In the genomic region with DNA sequence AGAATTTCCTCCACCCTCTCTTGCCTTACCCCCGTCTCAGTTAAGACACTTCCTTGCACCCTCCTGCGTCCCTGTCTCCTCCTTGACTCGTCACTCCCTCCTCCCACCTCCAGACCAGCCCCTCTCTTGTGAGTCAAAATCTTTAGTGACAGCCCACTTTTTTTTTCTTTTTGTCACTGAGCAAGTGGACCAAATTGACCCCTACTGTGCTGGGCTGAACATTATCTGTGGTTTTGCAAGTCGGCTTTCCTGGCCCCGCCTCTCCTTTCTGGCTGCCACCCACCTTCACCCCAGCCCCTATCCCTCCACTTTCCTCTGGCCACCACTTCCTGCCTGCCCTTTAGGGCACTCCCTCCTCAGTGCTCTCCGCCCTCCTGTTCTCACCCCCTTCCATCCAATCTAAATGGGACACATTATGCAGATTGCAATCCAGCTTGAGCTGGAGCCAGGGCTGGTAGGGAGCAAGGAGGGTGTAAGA, we compare ENCODE assay signal across 1 cellular context.
TF ChIP-seq lines count a peak whose summit lies in the region.

A gene (minus strand): TSS at position 47 of the 478 bp plus-strand sequence. CDS start 246 bp downstream, outside the sequence.

TF ChIP-seq in K562, 482 proteins besides CTCF, POLR2A, EP300 and RAD21 (continued from another document and continues in another):
- TF ChIP-seq, protein P1, sequence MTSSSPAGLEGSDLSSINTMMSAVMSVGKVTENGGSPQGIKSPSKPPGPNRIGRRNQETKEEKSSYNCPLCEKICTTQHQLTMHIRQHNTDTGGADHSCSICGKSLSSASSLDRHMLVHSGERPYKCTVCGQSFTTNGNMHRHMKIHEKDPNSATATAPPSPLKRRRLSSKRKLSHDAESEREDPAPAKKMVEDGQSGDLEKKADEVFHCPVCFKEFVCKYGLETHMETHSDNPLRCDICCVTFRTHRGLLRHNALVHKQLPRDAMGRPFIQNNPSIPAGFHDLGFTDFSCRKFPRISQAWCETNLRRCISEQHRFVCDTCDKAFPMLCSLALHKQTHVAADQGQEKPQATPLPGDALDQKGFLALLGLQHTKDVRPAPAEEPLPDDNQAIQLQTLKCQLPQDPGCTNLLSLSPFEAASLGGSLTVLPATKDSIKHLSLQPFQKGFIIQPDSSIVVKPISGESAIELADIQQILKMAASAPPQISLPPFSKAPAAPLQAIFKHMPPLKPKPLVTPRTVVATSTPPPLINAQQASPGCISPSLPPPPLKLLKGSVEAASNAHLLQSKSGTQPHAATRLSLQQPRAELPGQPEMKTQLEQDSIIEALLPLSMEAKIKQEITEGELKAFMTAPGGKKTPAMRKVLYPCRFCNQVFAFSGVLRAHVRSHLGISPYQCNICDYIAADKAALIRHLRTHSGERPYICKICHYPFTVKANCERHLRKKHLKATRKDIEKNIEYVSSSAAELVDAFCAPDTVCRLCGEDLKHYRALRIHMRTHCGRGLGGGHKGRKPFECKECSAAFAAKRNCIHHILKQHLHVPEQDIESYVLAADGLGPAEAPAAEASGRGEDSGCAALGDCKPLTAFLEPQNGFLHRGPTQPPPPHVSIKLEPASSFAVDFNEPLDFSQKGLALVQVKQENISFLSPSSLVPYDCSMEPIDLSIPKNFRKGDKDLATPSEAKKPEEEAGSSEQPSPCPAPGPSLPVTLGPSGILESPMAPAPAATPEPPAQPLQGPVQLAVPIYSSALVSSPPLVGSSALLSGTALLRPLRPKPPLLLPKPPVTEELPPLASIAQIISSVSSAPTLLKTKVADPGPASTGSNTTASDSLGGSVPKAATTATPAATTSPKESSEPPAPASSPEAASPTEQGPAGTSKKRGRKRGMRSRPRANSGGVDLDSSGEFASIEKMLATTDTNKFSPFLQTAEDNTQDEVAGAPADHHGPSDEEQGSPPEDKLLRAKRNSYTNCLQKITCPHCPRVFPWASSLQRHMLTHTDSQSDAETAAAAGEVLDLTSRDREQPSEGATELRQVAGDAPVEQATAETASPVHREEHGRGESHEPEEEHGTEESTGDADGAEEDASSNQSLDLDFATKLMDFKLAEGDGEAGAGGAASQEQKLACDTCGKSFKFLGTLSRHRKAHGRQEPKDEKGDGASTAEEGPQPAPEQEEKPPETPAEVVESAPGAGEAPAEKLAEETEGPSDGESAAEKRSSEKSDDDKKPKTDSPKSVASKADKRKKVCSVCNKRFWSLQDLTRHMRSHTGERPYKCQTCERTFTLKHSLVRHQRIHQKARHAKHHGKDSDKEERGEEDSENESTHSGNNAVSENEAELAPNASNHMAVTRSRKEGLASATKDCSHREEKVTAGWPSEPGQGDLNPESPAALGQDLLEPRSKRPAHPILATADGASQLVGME (CRISPR knock-in tag; IDR thresholded peaks at IDR 0.05), result no peak
- TF ChIP-seq PURB (CRISPR knock-in tag; IDR thresholded peaks at IDR 0.05; ENCODE audit: low read depth), result no peak
- no peak for TF ChIP-seq NFE2L1 (tag; IDR thresholded peaks at IDR 0.05; ENCODE audit: borderline replicate concordance, low read depth)
- no peak for TF ChIP-seq JUNB (CRISPR knock-in tag; conservative IDR thresholded peaks at IDR 0.05)
- TF ChIP-seq, protein P2, sequence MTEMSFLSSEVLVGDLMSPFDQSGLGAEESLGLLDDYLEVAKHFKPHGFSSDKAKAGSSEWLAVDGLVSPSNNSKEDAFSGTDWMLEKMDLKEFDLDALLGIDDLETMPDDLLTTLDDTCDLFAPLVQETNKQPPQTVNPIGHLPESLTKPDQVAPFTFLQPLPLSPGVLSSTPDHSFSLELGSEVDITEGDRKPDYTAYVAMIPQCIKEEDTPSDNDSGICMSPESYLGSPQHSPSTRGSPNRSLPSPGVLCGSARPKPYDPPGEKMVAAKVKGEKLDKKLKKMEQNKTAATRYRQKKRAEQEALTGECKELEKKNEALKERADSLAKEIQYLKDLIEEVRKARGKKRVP (CRISPR knock-in tag; IDR thresholded peaks at IDR 0.05), result no peak
- TF ChIP-seq, protein P3, sequence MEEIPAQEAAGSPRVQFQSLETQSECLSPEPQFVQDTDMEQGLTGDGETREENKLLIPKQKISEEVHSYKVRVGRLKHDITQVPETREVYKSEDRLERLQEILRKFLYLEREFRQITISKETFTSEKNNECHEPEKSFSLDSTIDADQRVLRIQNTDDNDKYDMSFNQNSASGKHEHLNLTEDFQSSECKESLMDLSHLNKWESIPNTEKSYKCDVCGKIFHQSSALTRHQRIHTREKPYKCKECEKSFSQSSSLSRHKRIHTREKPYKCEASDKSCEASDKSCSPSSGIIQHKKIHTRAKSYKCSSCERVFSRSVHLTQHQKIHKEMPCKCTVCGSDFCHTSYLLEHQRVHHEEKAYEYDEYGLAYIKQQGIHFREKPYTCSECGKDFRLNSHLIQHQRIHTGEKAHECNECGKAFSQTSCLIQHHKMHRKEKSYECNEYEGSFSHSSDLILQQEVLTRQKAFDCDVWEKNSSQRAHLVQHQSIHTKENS (CRISPR knock-in tag; IDR thresholded peaks at IDR 0.05), result no peak
- TF ChIP-seq, protein P4, sequence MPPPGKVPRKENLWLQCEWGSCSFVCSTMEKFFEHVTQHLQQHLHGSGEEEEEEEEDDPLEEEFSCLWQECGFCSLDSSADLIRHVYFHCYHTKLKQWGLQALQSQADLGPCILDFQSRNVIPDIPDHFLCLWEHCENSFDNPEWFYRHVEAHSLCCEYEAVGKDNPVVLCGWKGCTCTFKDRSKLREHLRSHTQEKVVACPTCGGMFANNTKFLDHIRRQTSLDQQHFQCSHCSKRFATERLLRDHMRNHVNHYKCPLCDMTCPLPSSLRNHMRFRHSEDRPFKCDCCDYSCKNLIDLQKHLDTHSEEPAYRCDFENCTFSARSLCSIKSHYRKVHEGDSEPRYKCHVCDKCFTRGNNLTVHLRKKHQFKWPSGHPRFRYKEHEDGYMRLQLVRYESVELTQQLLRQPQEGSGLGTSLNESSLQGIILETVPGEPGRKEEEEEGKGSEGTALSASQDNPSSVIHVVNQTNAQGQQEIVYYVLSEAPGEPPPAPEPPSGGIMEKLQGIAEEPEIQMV (tag; conservative IDR thresholded peaks at IDR 0.05; ENCODE audit: low read depth), result no peak
- TF ChIP-seq TCF3 (CRISPR knock-in tag; IDR thresholded peaks at IDR 0.05), result peak; percentile 42; the same call in 1 of the 2 replicates
- TF ChIP-seq, protein P5, sequence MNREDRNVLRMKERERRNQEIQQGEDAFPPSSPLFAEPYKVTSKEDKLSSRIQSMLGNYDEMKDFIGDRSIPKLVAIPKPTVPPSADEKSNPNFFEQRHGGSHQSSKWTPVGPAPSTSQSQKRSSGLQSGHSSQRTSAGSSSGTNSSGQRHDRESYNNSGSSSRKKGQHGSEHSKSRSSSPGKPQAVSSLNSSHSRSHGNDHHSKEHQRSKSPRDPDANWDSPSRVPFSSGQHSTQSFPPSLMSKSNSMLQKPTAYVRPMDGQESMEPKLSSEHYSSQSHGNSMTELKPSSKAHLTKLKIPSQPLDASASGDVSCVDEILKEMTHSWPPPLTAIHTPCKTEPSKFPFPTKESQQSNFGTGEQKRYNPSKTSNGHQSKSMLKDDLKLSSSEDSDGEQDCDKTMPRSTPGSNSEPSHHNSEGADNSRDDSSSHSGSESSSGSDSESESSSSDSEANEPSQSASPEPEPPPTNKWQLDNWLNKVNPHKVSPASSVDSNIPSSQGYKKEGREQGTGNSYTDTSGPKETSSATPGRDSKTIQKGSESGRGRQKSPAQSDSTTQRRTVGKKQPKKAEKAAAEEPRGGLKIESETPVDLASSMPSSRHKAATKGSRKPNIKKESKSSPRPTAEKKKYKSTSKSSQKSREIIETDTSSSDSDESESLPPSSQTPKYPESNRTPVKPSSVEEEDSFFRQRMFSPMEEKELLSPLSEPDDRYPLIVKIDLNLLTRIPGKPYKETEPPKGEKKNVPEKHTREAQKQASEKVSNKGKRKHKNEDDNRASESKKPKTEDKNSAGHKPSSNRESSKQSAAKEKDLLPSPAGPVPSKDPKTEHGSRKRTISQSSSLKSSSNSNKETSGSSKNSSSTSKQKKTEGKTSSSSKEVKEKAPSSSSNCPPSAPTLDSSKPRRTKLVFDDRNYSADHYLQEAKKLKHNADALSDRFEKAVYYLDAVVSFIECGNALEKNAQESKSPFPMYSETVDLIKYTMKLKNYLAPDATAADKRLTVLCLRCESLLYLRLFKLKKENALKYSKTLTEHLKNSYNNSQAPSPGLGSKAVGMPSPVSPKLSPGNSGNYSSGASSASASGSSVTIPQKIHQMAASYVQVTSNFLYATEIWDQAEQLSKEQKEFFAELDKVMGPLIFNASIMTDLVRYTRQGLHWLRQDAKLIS (CRISPR knock-in tag; IDR thresholded peaks at IDR 0.05), result no peak
- TF ChIP-seq, protein P6, sequence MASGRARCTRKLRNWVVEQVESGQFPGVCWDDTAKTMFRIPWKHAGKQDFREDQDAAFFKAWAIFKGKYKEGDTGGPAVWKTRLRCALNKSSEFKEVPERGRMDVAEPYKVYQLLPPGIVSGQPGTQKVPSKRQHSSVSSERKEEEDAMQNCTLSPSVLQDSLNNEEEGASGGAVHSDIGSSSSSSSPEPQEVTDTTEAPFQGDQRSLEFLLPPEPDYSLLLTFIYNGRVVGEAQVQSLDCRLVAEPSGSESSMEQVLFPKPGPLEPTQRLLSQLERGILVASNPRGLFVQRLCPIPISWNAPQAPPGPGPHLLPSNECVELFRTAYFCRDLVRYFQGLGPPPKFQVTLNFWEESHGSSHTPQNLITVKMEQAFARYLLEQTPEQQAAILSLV (tag; IDR thresholded peaks at IDR 0.05), result no peak
- no peak for TF ChIP-seq RBM25 (IDR thresholded peaks at IDR 0.05; ENCODE audit: low read depth, low read length, severe bottlenecking)
- no peak for TF ChIP-seq FOXM1 (IDR thresholded peaks at IDR 0.05; ENCODE audit: low read depth)
- TF ChIP-seq FOXM1 (CRISPR knock-in tag; IDR thresholded peaks at IDR 0.05; ENCODE audit: low read depth), result no peak
- peak; percentile 23; the same call in 1 of the 2 replicates for TF ChIP-seq NFIC (IDR thresholded peaks at IDR 0.05)
- no peak for TF ChIP-seq BHLHE40 (IDR thresholded peaks at IDR 0.05; ENCODE audit: low read length)
- TF ChIP-seq SREBF1 (IDR thresholded peaks at IDR 0.05; ENCODE audit: borderline replicate concordance, low read depth, low read length), result no peak
- TF ChIP-seq PHF8 (IDR thresholded peaks at IDR 0.05; ENCODE audit: borderline replicate concordance, low read length), result peak; percentile 13; the same call in 1 of the 2 replicates
- TF ChIP-seq CBFB (CRISPR knock-in tag; IDR thresholded peaks at IDR 0.05), result no peak
- TF ChIP-seq MIER1 (IDR thresholded peaks at IDR 0.05; ENCODE audit: low read depth), result no peak
- TF ChIP-seq MAZ (CRISPR knock-in tag; conservative IDR thresholded peaks at IDR 0.05 in 1 of 2, IDR thresholded peaks at IDR 0.05 in 1 of 2), result peak in 1 of 2 experiments; percentile 54; a peak in 3 of 4 replicates
- TF ChIP-seq, protein P7, sequence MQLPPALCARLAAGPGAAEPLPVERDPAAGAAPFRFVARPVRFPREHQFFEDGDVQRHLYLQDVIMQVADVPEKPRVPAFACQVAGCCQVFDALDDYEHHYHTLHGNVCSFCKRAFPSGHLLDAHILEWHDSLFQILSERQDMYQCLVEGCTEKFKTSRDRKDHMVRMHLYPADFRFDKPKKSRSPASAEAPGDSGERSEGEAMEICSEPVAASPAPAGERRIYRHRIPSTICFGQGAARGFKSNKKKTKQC (CRISPR knock-in tag; IDR thresholded peaks at IDR 0.05), result no peak
- TF ChIP-seq, protein P8, sequence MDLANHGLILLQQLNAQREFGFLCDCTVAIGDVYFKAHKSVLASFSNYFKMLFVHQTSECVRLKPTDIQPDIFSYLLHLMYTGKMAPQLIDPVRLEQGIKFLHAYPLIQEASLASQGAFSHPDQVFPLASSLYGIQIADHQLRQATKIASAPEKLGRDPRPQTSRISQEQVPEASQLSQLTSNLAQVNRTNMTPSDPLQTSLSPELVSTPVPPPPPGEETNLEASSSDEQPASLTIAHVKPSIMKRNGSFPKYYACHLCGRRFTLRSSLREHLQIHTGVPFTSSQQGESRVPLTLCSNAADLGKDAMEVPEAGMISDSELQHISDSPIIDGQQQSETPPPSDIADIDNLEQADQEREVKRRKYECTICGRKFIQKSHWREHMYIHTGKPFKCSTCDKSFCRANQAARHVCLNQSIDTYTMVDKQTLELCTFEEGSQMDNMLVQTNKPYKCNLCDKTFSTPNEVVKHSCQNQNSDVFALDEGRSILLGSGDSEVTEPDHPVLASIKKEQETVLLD (IDR thresholded peaks at IDR 0.05), result peak; percentile 45; the same call in 1 of the 2 replicates
- no peak for TF ChIP-seq ZNF644 (tag; IDR thresholded peaks at IDR 0.05; ENCODE audit: low read depth)
- TF ChIP-seq, protein P9, sequence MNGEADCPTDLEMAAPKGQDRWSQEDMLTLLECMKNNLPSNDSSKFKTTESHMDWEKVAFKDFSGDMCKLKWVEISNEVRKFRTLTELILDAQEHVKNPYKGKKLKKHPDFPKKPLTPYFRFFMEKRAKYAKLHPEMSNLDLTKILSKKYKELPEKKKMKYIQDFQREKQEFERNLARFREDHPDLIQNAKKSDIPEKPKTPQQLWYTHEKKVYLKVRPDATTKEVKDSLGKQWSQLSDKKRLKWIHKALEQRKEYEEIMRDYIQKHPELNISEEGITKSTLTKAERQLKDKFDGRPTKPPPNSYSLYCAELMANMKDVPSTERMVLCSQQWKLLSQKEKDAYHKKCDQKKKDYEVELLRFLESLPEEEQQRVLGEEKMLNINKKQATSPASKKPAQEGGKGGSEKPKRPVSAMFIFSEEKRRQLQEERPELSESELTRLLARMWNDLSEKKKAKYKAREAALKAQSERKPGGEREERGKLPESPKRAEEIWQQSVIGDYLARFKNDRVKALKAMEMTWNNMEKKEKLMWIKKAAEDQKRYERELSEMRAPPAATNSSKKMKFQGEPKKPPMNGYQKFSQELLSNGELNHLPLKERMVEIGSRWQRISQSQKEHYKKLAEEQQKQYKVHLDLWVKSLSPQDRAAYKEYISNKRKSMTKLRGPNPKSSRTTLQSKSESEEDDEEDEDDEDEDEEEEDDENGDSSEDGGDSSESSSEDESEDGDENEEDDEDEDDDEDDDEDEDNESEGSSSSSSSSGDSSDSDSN (IDR thresholded peaks at IDR 0.05; ENCODE audit: borderline replicate concordance in 1 of 2, low read depth in 2 of 2, low read length in 2 of 2), result no peak
- no peak for TF ChIP-seq POLR2G (IDR thresholded peaks at IDR 0.05; ENCODE audit: low read depth, low read length)
- no peak for TF ChIP-seq ILF3 (IDR thresholded peaks at IDR 0.05; ENCODE audit: borderline replicate concordance)
- no peak for TF ChIP-seq KAT8 (IDR thresholded peaks at IDR 0.05; ENCODE audit: low read depth)
- no peak for TF ChIP-seq NR2C1 (IDR thresholded peaks at IDR 0.05)
- TF ChIP-seq NR2C1 (tag; IDR thresholded peaks at IDR 0.05), result no peak
- 0 out of 2 replicates have a peak, but pooled peaks have one; percentile 16 for TF ChIP-seq CEBPB (tag; IDR thresholded peaks at IDR 0.05)
- TF ChIP-seq KAT2B (IDR thresholded peaks at IDR 0.05; ENCODE audit: low read depth, low read length), result no peak
- no peak for TF ChIP-seq NONO (IDR thresholded peaks at IDR 0.05; ENCODE audit: low read depth in 2 of 2, low read length in 1 of 2)
- no peak for TF ChIP-seq HNRNPK (IDR thresholded peaks at IDR 0.05; ENCODE audit: low read depth, low read length, poor library complexity, severe bottlenecking)
- peak; percentile 93 for TF ChIP-seq ZNF384 (IDR thresholded peaks at IDR 0.05; ENCODE audit: low read depth, low read length)
- TF ChIP-seq, protein P10, sequence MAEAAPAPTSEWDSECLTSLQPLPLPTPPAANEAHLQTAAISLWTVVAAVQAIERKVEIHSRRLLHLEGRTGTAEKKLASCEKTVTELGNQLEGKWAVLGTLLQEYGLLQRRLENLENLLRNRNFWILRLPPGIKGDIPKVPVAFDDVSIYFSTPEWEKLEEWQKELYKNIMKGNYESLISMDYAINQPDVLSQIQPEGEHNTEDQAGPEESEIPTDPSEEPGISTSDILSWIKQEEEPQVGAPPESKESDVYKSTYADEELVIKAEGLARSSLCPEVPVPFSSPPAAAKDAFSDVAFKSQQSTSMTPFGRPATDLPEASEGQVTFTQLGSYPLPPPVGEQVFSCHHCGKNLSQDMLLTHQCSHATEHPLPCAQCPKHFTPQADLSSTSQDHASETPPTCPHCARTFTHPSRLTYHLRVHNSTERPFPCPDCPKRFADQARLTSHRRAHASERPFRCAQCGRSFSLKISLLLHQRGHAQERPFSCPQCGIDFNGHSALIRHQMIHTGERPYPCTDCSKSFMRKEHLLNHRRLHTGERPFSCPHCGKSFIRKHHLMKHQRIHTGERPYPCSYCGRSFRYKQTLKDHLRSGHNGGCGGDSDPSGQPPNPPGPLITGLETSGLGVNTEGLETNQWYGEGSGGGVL (CRISPR knock-in tag; IDR thresholded peaks at IDR 0.05), result no peak
